ENCODE assay signal across 15 cellular contexts in genomic region chr12:68814490-68815231, GRCh38. TPM values are rescaled to one million over a fixed set of nuclear protein-coding genes. Genes with fewer than 3 reads are reported as not detected.
DNase-seq lines count a peak whose midpoint lies in the region; ATAC-seq and TF ChIP-seq lines count a peak whose summit lies in the region.
"Had no signal": no experiment of that assay in that cellular context is flagged by ENCODE, and none has a peak within 500 bp of the region (broad histone marks: within the 10 kb centered on the region; RNA-seq: fewer than 3 reads in every experiment).

No MANE protein-coding gene starts in this region.

- 84% methylated on average over 3 of the region's 3 CpGs for WGBS in hepatocyte (ENCODE audit: low lambda C conversion rate, missing lambda C conversion rate)

- H3K27me3 ChIP-seq in hepatocyte (no peaks in the 10 kb centered on the region), colonic mucosa (no peaks in the 10 kb centered on the region)
- H3K27me3 ChIP-seq: tibial nerve had no signal

- no peak overlapping the region for H2AFZ ChIP-seq in hepatocyte
- H2AFZ ChIP-seq: PC-9 had no signal

- no peaks in the 10 kb centered on the region for H3K9me2 ChIP-seq in hepatocyte (replicated peaks; ENCODE audit: insufficient read depth)

- no peaks in the 10 kb centered on the region for H3K9me3 ChIP-seq in SK-N-MC (ENCODE audit: low read depth, low read length)
- no peaks in the 10 kb centered on the region for H3K9me3 ChIP-seq in hepatocyte (ENCODE audit: low read depth)
- no peaks in the 10 kb centered on the region for H3K9me3 ChIP-seq in colonic mucosa
- H3K9me3 ChIP-seq: prostate gland, tibial nerve had no signal

- H4K20me1 ChIP-seq in hepatocyte (ENCODE audit: insufficient read depth, poor library complexity, severe bottlenecking) = peaks cover 41% of the 10 kb centered on the region

- no peak overlapping the region for H3K4me3 Mint-ChIP-seq in stimulated activated naive CD8-positive, alpha-beta T cell treated with anti-CD3 and anti-CD28 coated beads, Interleukin-15, Interleukin-2, amounts not matched to agents 100 ng/mL and 50 ng/mL, for 24 hours

- H3K27ac Mint-ChIP-seq in stimulated activated naive CD8-positive, alpha-beta T cell treated with anti-CD3 and anti-CD28 coated beads, Interleukin-15, Interleukin-2, amounts not matched to agents 100 ng/mL and 50 ng/mL, for 24 hours = peak overlapping the region; percentile 1

- H3K27me3 Mint-ChIP-seq in stimulated activated naive CD8-positive, alpha-beta T cell treated with anti-CD3 and anti-CD28 coated beads, Interleukin-15, Interleukin-2, amounts not matched to agents 100 ng/mL and 50 ng/mL, for 24 hours = no peaks in the 10 kb centered on the region

- H3K27ac ChIP-seq in SK-N-MC (no peak overlapping the region), hepatocyte (peak overlapping the region; percentile 10), colonic mucosa (no peak overlapping the region)
- H3K27ac ChIP-seq: PC-9, prostate gland, tibial nerve had no signal

- H3K4me1 Mint-ChIP-seq in stimulated activated naive CD8-positive, alpha-beta T cell treated with anti-CD3 and anti-CD28 coated beads, Interleukin-15, Interleukin-2, amounts not matched to agents 100 ng/mL and 50 ng/mL, for 24 hours (ENCODE audit: low read depth) = peaks cover 48% of the 10 kb centered on the region

- H3K9ac ChIP-seq in SK-N-MC (ENCODE audit: insufficient read length) = peak overlapping the region; percentile 1
- H3K9ac ChIP-seq in colonic mucosa (ENCODE audit: low read depth in 2 of 2, low read length in 2 of 2) = no peak overlapping the region

- H3K9me3 Mint-ChIP-seq in stimulated activated naive CD8-positive, alpha-beta T cell treated with anti-CD3 and anti-CD28 coated beads, Interleukin-15, Interleukin-2, amounts not matched to agents 100 ng/mL and 50 ng/mL, for 24 hours = no peaks in the 10 kb centered on the region

- TF ChIP-seq CTCF in hepatocyte (IDR thresholded peaks at IDR 0.05; ENCODE audit: poor library complexity) (no peak), colonic mucosa (IDR thresholded peaks at IDR 0.05) (no peak)

- H3K36me3 Mint-ChIP-seq in stimulated activated naive CD8-positive, alpha-beta T cell treated with anti-CD3 and anti-CD28 coated beads, Interleukin-15, Interleukin-2, amounts not matched to agents 100 ng/mL and 50 ng/mL, for 24 hours (ENCODE audit: low read depth) = peaks cover 73% of the 10 kb centered on the region

- H3K4me3 ChIP-seq in SK-N-MC (no peak overlapping the region), hepatocyte (no peak overlapping the region), colonic mucosa (no peak overlapping the region)
- H3K4me3 ChIP-seq: PC-9, prostate gland, tibial nerve had no signal

- H3K79me2 ChIP-seq in hepatocyte = peaks cover 94% of the 10 kb centered on the region

- H3K4me2 ChIP-seq in hepatocyte = peak overlapping the region; percentile 7
- H3K4me2 ChIP-seq: PC-9 had no signal

- DNase-seq in stimulated activated naive CD8-positive, alpha-beta T cell treated with anti-CD3 and anti-CD28 coated beads, Interleukin-15, Interleukin-2, amounts not matched to agents 100 U/mL and 50 U/mL, for 24 hours = no peak
- DNase-seq in SK-N-MC (ENCODE audit: low read depth, low spot score) (no peak), hepatocyte (ENCODE audit: low spot score) (no peak), colonic mucosa (no peak), dedifferentiated amniotic fluid mesenchymal stem cell (ENCODE audit: extremely low spot score) (no peak), amniotic stem cell (lab: John Stamatoyannopoulos, UW) (no peak)
- no peak for DNase-seq in activated effector memory CD4-positive, alpha-beta T cell treated with anti-CD3 and anti-CD28 coated beads, Interleukin-2, amount 50 U/mL, for 16 hours
- DNase-seq: AML-193, NCI-H1092 treated with DMSO at 0.1 percent for 48 hours, NCI-H345, PC-9, SW 1271 had no signal

- peaks cover 86% of the 10 kb centered on the region for H3K36me3 ChIP-seq in SK-N-MC (ENCODE audit: insufficient read depth, low read length)
- H3K36me3 ChIP-seq in hepatocyte (replicated peaks; ENCODE audit: insufficient read depth, low read depth) = no peaks in the 10 kb centered on the region
- peaks cover 5% of the 10 kb centered on the region for H3K36me3 ChIP-seq in colonic mucosa

- intact Hi-C loops in colonic mucosa (cut with DNase I) = no loop called here

- H3K4me1 ChIP-seq in hepatocyte (ENCODE audit: insufficient read depth) = peaks cover 8% of the 10 kb centered on the region
- no peaks in the 10 kb centered on the region for H3K4me1 ChIP-seq in colonic mucosa

- ATAC-seq in stimulated activated naive CD8-positive, alpha-beta T cell treated with anti-CD3 and anti-CD28 coated beads, Interleukin-15, Interleukin-2, amounts not matched to agents 100 U/mL and 50 U/mL, for 24 hours = no peak

RNA-seq across cellular contexts. Expression of gene MDM2, which starts 6.7 kb away (rescaled TPM):
- 77.4 and 82.5 TPM in 2 replicates for total RNA-seq in hepatocyte
- polyA plus RNA-seq in hepatocyte = 42.0 and 47.6 TPM in 2 replicates
- 100 to 1,000 TPM in 1 of 2 donors, 10 to 100 TPM in 1; 94.8 to 107 TPM for total RNA-seq in colonic mucosa
